8 cellular contexts compared by ENCODE assay signal in genomic region chr16:66553223-66553622, GRCh38. TPM values are rescaled to one million over a fixed set of nuclear protein-coding genes. Genes with fewer than 3 reads are reported as not detected.
DNase-seq lines count a peak whose midpoint lies in the region; ATAC-seq and TF ChIP-seq lines count a peak whose summit lies in the region.

No MANE protein-coding gene starts in this region.

- no peak for TF ChIP-seq CTCF in brain microvascular endothelial cell (IDR thresholded peaks at IDR 0.05; ENCODE audit: low read depth, low read length, missing control alignments)

- H3K9ac ChIP-seq in Karpas-422 (ENCODE audit: low read length) = peak overlapping the region; percentile 80

- H3K36me3 ChIP-seq in Karpas-422 (ENCODE audit: insufficient read depth, low read length) (no peaks in the 10 kb centered on the region), brain microvascular endothelial cell (replicated peaks) (no peaks in the 10 kb centered on the region)
- H3K36me3 ChIP-seq in naive thymus-derived CD4-positive, alpha-beta T cell (ENCODE audit: control insufficient read depth in 2 of 3, insufficient read depth in 3 of 3, low read length in 3 of 3) = peaks cover 0 to 1% (median 0%) of the 10 kb centered on the region in 3 experiments

- H3K4me1 Mint-ChIP-seq in naive thymus-derived CD4-positive, alpha-beta T cell = peaks cover 60 to 86% (median 80%) of the 10 kb centered on the region in 7 donors

- peak overlapping the region; percentile 91 for H3K4me2 ChIP-seq in Karpas-422 (ENCODE audit: low read depth, low read length, poor library complexity, severe bottlenecking)

- no peaks in the 10 kb centered on the region for H3K9me2 ChIP-seq in Karpas-422 (replicated peaks; ENCODE audit: insufficient read depth, low read length)

- DNase-seq in AG20443 (ENCODE audit: low spot score) (peak; percentile 16), Karpas-422 (no peak), brain microvascular endothelial cell (no peak), head of caudate nucleus (no peak), activated gamma-delta T cell (lab: John Stamatoyannopoulos, UW) (no peak)
- no peak for DNase-seq in naive thymus-derived CD4-positive, alpha-beta T cell

- in situ Hi-C loops in brain microvascular endothelial cell (cut with HindIII; ENCODE audit: low pct_ligation_motif_present, low sequenced_read_pairs) = no loop called here

- H3K9me3 Mint-ChIP-seq in naive thymus-derived CD4-positive, alpha-beta T cell = peaks cover 0 to 7% (median 0%) of the 10 kb centered on the region in 11 donors

- CTCF ChIA-PET in naive thymus-derived CD4-positive, alpha-beta T cell (lab: Charles Lee) = interaction anchor here (0.6 to 3.6 kb wide), 7 partner anchors 10 to 78 kb away, joined by 3 to 24 read pairs (median 5); partner anchors contain the start of gene CMTM3

- no peak overlapping the region for H3K27ac ChIP-seq in Karpas-422 (ENCODE audit: low read length)
- no peak overlapping the region for H3K27ac ChIP-seq in brain microvascular endothelial cell
- H3K27ac ChIP-seq in naive thymus-derived CD4-positive, alpha-beta T cell (ENCODE audit: low read depth, low read length) = peak overlapping the region; percentile 77

- H3K4me3 ChIP-seq in Karpas-422 (ENCODE audit: low read length) = peak overlapping the region; percentile 74
- peak overlapping the region; percentile 71 for H3K4me3 ChIP-seq in brain microvascular endothelial cell (ENCODE audit: low read depth, low read length)
- H3K4me3 ChIP-seq in naive thymus-derived CD4-positive, alpha-beta T cell (ENCODE audit: low read length) = peak overlapping the region; percentile 94

- H3K4me3 Mint-ChIP-seq in naive thymus-derived CD4-positive, alpha-beta T cell = peak overlapping the region; percentile 92 to 99 (median 95)

- peaks cover 44% of the 10 kb centered on the region for H3K4me1 ChIP-seq in Karpas-422 (ENCODE audit: low read length)
- peaks cover 49 to 75% of the 10 kb centered on the region in 2 donors for H3K4me1 ChIP-seq in naive thymus-derived CD4-positive, alpha-beta T cell (ENCODE audit: control insufficient read depth in 2 of 2, insufficient read depth in 2 of 2, low read length in 2 of 2)

- H3K27me3 Mint-ChIP-seq in naive thymus-derived CD4-positive, alpha-beta T cell = peaks cover 0 to 2% (median 0%) of the 10 kb centered on the region in 5 donors

- no peak overlapping the region for H2AFZ ChIP-seq in Karpas-422 (ENCODE audit: low read length)

- intact Hi-C loops in naive thymus-derived CD4-positive, alpha-beta T cell (cut with micrococcal nuclease) = loop anchor here in 1 of 2 donors (5.0 kb wide), 3 partner anchors 99 to 329 kb away; partner anchors contain the start of genes CMTM4 and PDP2
- intact Hi-C loops in head of caudate nucleus (cut with DNase I) = no loop called here

- H3K27me3 ChIP-seq in Karpas-422 (ENCODE audit: low read length) (no peaks in the 10 kb centered on the region), brain microvascular endothelial cell (replicated peaks) (no peaks in the 10 kb centered on the region)
- no peaks in the 10 kb centered on the region for H3K27me3 ChIP-seq in naive thymus-derived CD4-positive, alpha-beta T cell (ENCODE audit: control insufficient read depth in 2 of 2, insufficient read depth in 2 of 2, low read length in 2 of 2)

- no peaks in the 10 kb centered on the region for H3K9me3 ChIP-seq in Karpas-422 (ENCODE audit: low read length)
- H3K9me3 ChIP-seq in naive thymus-derived CD4-positive, alpha-beta T cell (ENCODE audit: control insufficient read depth in 2 of 3, low read length in 3 of 3) = no peaks in the 10 kb centered on the region

- POLR2A ChIA-PET in naive thymus-derived CD4-positive, alpha-beta T cell (lab: Charles Lee) = interaction anchor here (0.5 to 9.5 kb wide), 11 partner anchors 10 to 146 kb away, joined by 3 to 164 read pairs (median 5); partner anchors contain the start of gene CMTM3

- H3K27ac Mint-ChIP-seq in naive thymus-derived CD4-positive, alpha-beta T cell = peak overlapping the region; percentile 85 to 97 (median 94)

- peaks cover 27% of the 10 kb centered on the region for H3K79me2 ChIP-seq in Karpas-422 (ENCODE audit: low read length)

- H4K20me1 ChIP-seq in Karpas-422 (ENCODE audit: insufficient read depth, low read depth, low read length) = no peaks in the 10 kb centered on the region

- H3K36me3 Mint-ChIP-seq in naive thymus-derived CD4-positive, alpha-beta T cell = peaks cover 0 to 44% (median 4%) of the 10 kb centered on the region in 5 donors

- ATAC-seq in naive thymus-derived CD4-positive, alpha-beta T cell = no peak
- ATAC-seq in GM21786 (IDR thresholded peaks at IDR 0.05; ENCODE audit: unreplicated experiment) = no peak
- ATAC-seq in HG02763 (IDR thresholded peaks at IDR 0.05; ENCODE audit: unreplicated experiment) = no peak

RNA-seq across cellular contexts. Expression of gene CKLF, which starts 0.8 kb away (rescaled TPM):
- 61.3 and 76.0 TPM in 2 replicates for total RNA-seq in Karpas-422 (2014; rRNA removed; shearing (Covaris generic); ENCODE audit: low replicate concordance)
- 100 to 1,000 TPM in 1 of 5 experiments, 10 to 100 TPM in 4; 24.1 to 160 (median 42.9) TPM for total RNA-seq in naive thymus-derived CD4-positive, alpha-beta T cell
- 100 to 1,000 TPM in 1 of 2 donors, 10 to 100 TPM in 1; 56.4 to 110 TPM for polyA plus RNA-seq in naive thymus-derived CD4-positive, alpha-beta T cell

RNA-seq across cellular contexts. Expression of gene TK2, which starts 3.3 kb away (rescaled TPM):
- total RNA-seq in Karpas-422 (2014; rRNA removed; shearing (Covaris generic); ENCODE audit: low replicate concordance) = 6.9 and 8.6 TPM in 2 replicates
- 10 to 100 TPM in 2 of 5 experiments, 1 to 10 TPM in 3; 6.2 to 19.8 (median 7.9) TPM for total RNA-seq in naive thymus-derived CD4-positive, alpha-beta T cell
- 1 to 10 TPM; 3.5 to 4.1 TPM for polyA plus RNA-seq in naive thymus-derived CD4-positive, alpha-beta T cell

RNA-seq across cellular contexts. Expression of gene CMTM1, which starts 13.0 kb away (rescaled TPM):
- 0.61 and 5.8 TPM in 2 replicates for total RNA-seq in Karpas-422 (2014; rRNA removed; shearing (Covaris generic); ENCODE audit: low replicate concordance)
- 10 to 100 TPM in 1 of 5 experiments, 1 to 10 TPM in 4; 1.3 to 23.3 (median 5.2) TPM for total RNA-seq in naive thymus-derived CD4-positive, alpha-beta T cell
- polyA plus RNA-seq in naive thymus-derived CD4-positive, alpha-beta T cell = under 1 TPM; 0.36 to 0.41 TPM

RNA-seq across cellular contexts. Expression of gene CMTM2, which starts 26.0 kb away (rescaled TPM):
- total RNA-seq in Karpas-422 (2014; rRNA removed; shearing (Covaris generic); ENCODE audit: low replicate concordance) = not detected in 2 replicates
- 1 to 10 TPM in 1 of 5 experiments, under 1 TPM in 2, not detected in 2; 0.58 to 1.8 (median 0.81) TPM for total RNA-seq in naive thymus-derived CD4-positive, alpha-beta T cell
- not detected for polyA plus RNA-seq in naive thymus-derived CD4-positive, alpha-beta T cell

RNA-seq across cellular contexts. Expression of gene CMTM3, which starts 51.3 kb away (rescaled TPM):
- total RNA-seq in Karpas-422 (2014; rRNA removed; shearing (Covaris generic); ENCODE audit: low replicate concordance) = 19.7 and 21.1 TPM in 2 replicates
- 100 to 1,000 TPM in 1 of 5 experiments, 10 to 100 TPM in 4; 52.0 to 138 (median 61.4) TPM for total RNA-seq in naive thymus-derived CD4-positive, alpha-beta T cell
- 10 to 100 TPM; 72.5 to 89.8 TPM for polyA plus RNA-seq in naive thymus-derived CD4-positive, alpha-beta T cell
